ENCODE assay signal across 16 cellular contexts in the genomic region with DNA sequence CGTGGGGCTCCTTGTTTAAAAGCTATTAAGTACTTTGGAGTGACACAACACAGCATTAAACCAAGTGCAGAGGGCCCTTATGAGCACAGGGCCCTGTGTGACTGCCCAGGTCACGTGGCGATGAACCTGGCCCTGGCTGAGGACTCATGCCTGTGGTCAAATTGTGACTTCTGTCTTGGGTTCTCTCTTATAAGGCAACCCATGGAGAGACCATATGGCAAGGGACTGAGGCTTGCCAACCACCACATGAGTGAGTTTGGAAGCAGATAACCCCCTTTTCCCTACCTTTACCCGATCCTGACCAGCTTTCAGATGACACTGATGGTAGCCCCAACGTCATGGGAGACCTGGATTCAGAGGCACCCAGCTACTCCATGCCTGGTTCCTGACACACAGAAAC.
DNase-seq lines count a peak whose midpoint lies in the region; ATAC-seq lines count a peak whose summit lies in the region.
"Had no signal": no experiment of that assay in that cellular context is flagged by ENCODE, and none has a peak within 500 bp of the region (broad histone marks: within the 10 kb centered on the region; RNA-seq: fewer than 3 reads in every experiment).

No MANE protein-coding gene starts in this region.

- no peak for ATAC-seq in HG02840 (IDR thresholded peaks at IDR 0.05; ENCODE audit: low FRiP score, unreplicated experiment)
- ATAC-seq: A549 had no signal

- DNase-seq in DMS 273 (lab: John Stamatoyannopoulos, UW; ENCODE audit: unreplicated experiment) (peak; percentile 31), DMS 273 treated with DMSO at 0.1 percent for 48 hours (lab: John Stamatoyannopoulos, UW) (no peak), cerebellar nuclear complex (lab: John Stamatoyannopoulos, UW) (peak; percentile 79 to 90), myocyte (ENCODE audit: low read depth) (peak; percentile 35), RKO (ENCODE audit: low spot score) (no peak)
- DNase-seq in NK-92 treated with Interleukin-12 subunit alpha and Interleukin-12 subunit beta, amount 100 ng/mL, for 24 hours (lab: John Stamatoyannopoulos, UW), result no peak
- DNase-seq: CD4-positive, alpha-beta memory T cell; DMS53; DND-41; EL; GM23248; HCEC 1CT; IMR-90; KBM-7 had no signal

Comparison
In these comparisons a context has a peak if more than half of its experiments do, and no peak if none do; other contexts are left out.
1. DNase-seq: peak in DMS 273 (single experiment), cerebellar nuclear complex (2 of 2) and myocyte (single experiment); none in DMS 273 treated with DMSO at 0.1 percent for 48 hours (single experiment), NK-92 treated with Interleukin-12 subunit alpha and Interleukin-12 subunit beta, amount 100 ng/mL, for 24 hours (single experiment) and RKO (single experiment).